18 cellular contexts compared by ENCODE assay signal in genomic region chr5:73339165-73339564, GRCh38.
"Had no signal": no experiment of that assay in that cellular context is flagged by ENCODE, and none has a peak within 500 bp of the region (broad histone marks: within the 10 kb centered on the region; RNA-seq: fewer than 3 reads in every experiment).

No MANE protein-coding gene starts in this region.

- ATAC-seq: activated naive CD8-positive, alpha-beta T cell treated with anti-CD3 and anti-CD28 coated beads, Interleukin-2, amount 50 U/mL, for 24 hours; activated T-helper 17 cell treated with anti-CD3 and anti-CD28 coated beads, Interleukin-2, amount 50 U/mL, for 72 hours; left lung; mucosa of descending colon; naive thymus-derived CD4-positive, alpha-beta T cell had no signal

- H3K4me3 ChIP-seq: colonic mucosa, esophagus squamous epithelium, hepatocyte, left lung, mucosa of descending colon, prostate gland had no signal

- H3K4me3 Mint-ChIP-seq: activated CD4-positive, alpha-beta T cell treated with anti-CD3 and anti-CD28 coated beads, Interleukin-2, amount 10 ng/mL, durations not matched to agents 7 days and 5 days; activated naive CD8-positive, alpha-beta T cell treated with anti-CD3 and anti-CD28 coated beads, Interleukin-2, amount 50 U/mL, for 24 hours; activated T-helper 17 cell treated with anti-CD3 and anti-CD28 coated beads, Interleukin-2, amount 50 U/mL, for 72 hours; naive thymus-derived CD4-positive, alpha-beta T cell had no signal

- H3K36me3 ChIP-seq: colonic mucosa, esophagus squamous epithelium, left lung, prostate gland had no signal

- H3K79me2 ChIP-seq: hepatocyte had no signal

- DNase-seq: activated CD4-positive, alpha-beta T cell treated with anti-CD3 and anti-CD28 coated beads, Interleukin-2, amount 10 ng/mL, durations not matched to agents 7 days and 5 days; activated naive CD4-positive, alpha-beta T cell treated with Interleukin-2 at 50 U/mL for 16 hours; activated naive CD8-positive, alpha-beta T cell treated with anti-CD3 and anti-CD28 coated beads, Interleukin-2, amount 50 U/mL, for 24 hours; colonic mucosa; esophagus squamous epithelium; islet precursor cell; left lung; mammary epithelial cell; mucosa of descending colon; naive thymus-derived CD4-positive, alpha-beta T cell; stimulated activated CD4-positive, alpha-beta T cell treated with anti-CD3 and anti-CD28 coated beads, Interleukin-2, amount 100 ng/mL, for 48 hours; stimulated activated naive CD4-positive, alpha-beta T cell; substantia nigra; SW 1271; trophoblast cell had no signal

- H3K4me1 ChIP-seq: colonic mucosa, left lung had no signal

- H3K27ac ChIP-seq: colonic mucosa, hepatocyte, left lung, prostate gland had no signal

- H3K9me3 Mint-ChIP-seq: activated CD4-positive, alpha-beta T cell treated with anti-CD3 and anti-CD28 coated beads, Interleukin-2, amount 10 ng/mL, durations not matched to agents 7 days and 5 days; activated naive CD8-positive, alpha-beta T cell treated with anti-CD3 and anti-CD28 coated beads, Interleukin-2, amount 50 U/mL, for 24 hours; activated T-helper 17 cell treated with anti-CD3 and anti-CD28 coated beads, Interleukin-2, amount 50 U/mL, for 72 hours had no signal

- H3K27ac Mint-ChIP-seq: activated CD4-positive, alpha-beta T cell treated with anti-CD3 and anti-CD28 coated beads, Interleukin-2, amount 10 ng/mL, durations not matched to agents 7 days and 5 days; activated naive CD8-positive, alpha-beta T cell treated with anti-CD3 and anti-CD28 coated beads, Interleukin-2, amount 50 U/mL, for 24 hours; activated T-helper 17 cell treated with anti-CD3 and anti-CD28 coated beads, Interleukin-2, amount 50 U/mL, for 72 hours; naive thymus-derived CD4-positive, alpha-beta T cell had no signal

- H2AFZ ChIP-seq: hepatocyte had no signal

- H3K9me3 ChIP-seq: colonic mucosa, esophagus squamous epithelium, left lung, mucosa of descending colon, prostate gland had no signal

- H3K4me1 Mint-ChIP-seq: activated CD4-positive, alpha-beta T cell treated with anti-CD3 and anti-CD28 coated beads, Interleukin-2, amount 10 ng/mL, durations not matched to agents 7 days and 5 days; activated naive CD8-positive, alpha-beta T cell treated with anti-CD3 and anti-CD28 coated beads, Interleukin-2, amount 50 U/mL, for 24 hours; activated T-helper 17 cell treated with anti-CD3 and anti-CD28 coated beads, Interleukin-2, amount 50 U/mL, for 72 hours had no signal
